ENCODE assay signal across 18 cellular contexts in the genomic region with DNA sequence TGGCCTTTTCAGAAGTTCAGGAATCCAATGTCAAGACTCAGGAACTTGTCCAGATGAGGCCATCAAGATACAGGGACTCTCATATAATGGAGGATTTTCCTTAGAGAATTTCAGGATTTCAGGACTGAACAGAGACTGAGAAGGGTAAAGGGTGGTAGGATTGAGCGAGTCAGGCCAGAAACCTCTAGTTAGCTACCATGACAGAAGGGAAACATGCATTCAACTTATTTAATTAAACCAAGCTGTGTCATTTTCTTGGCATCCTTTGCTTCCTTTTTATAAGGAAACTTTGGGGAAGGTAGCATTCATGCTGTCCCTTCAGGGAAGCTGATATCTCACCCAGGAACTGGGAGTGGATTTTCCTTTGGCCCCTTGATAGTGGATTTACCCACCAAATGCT.
"Had no signal": no experiment of that assay in that cellular context is flagged by ENCODE, and none has a peak within 500 bp of the region (broad histone marks: within the 10 kb centered on the region; RNA-seq: fewer than 3 reads in every experiment).

No MANE protein-coding gene starts in this region.

- DNase-seq: activated effector memory CD4-positive, alpha-beta T cell treated with anti-CD3 and anti-CD28 coated beads, Interleukin-2, amount 50 U/mL, for 16 hours; activated naive CD4-positive, alpha-beta T cell treated with anti-CD3 and anti-CD28 coated beads, Interleukin-2, amount 50 U/mL, for 16 hours; activated T-cell treated with anti-CD3 and anti-CD28 coated beads, Interleukin-2, amount 50 U/mL, for 72 hours; effector CD4-positive, alpha-beta T cell; foreskin fibroblast; hippocampal formation; islet precursor cell; nucleus accumbens; spleen; stimulated activated CD8-positive, alpha-beta memory T cell treated with anti-CD3 and anti-CD28 coated beads, Interleukin-4, amount 100 ng/mL, for 48 hours; stimulated activated naive CD4-positive, alpha-beta T cell; T1000; transverse colon had no signal

- H3K4me3 Mint-ChIP-seq: activated T-cell treated with anti-CD3 and anti-CD28 coated beads, Interleukin-2, amount 50 U/mL, for 72 hours; mesothelial cell of epicardium; natural killer cell treated with Interleukin-12 subunit alpha and Interleukin-12 subunit beta and Interleukin-15 and Interleukin-18, amount 100 ng/mL, for 72 hours had no signal

- H3K4me1 ChIP-seq: spleen, transverse colon had no signal

- H3K27ac ChIP-seq: spleen had no signal

- H3K4me3 ChIP-seq: lung, sigmoid colon, spleen, transverse colon had no signal

- H3K9me3 ChIP-seq: transverse colon had no signal

- H3K27ac Mint-ChIP-seq: activated T-cell treated with anti-CD3 and anti-CD28 coated beads, Interleukin-2, amount 50 U/mL, for 72 hours; mesothelial cell of epicardium; natural killer cell treated with Interleukin-12 subunit alpha and Interleukin-12 subunit beta and Interleukin-15 and Interleukin-18, amount 100 ng/mL, for 72 hours had no signal

- ATAC-seq: activated CD4-positive, CD25-positive, alpha-beta regulatory T cell treated with anti-CD3 and anti-CD28 coated beads, Interleukin-2, amount 50 U/mL, for 24 hours; activated T-cell treated with anti-CD3 and anti-CD28 coated beads, Interleukin-2, amount 50 U/mL, for 72 hours; natural killer cell treated with Interleukin-12 subunit alpha and Interleukin-12 subunit beta and Interleukin-15 and Interleukin-18, amount 100 ng/mL, for 72 hours had no signal

- H3K27me3 ChIP-seq: sigmoid colon, spleen, transverse colon had no signal

- H3K36me3 ChIP-seq: sigmoid colon, spleen, transverse colon had no signal

- H3K36me3 Mint-ChIP-seq: natural killer cell treated with Interleukin-12 subunit alpha and Interleukin-12 subunit beta and Interleukin-15 and Interleukin-18, amount 100 ng/mL, for 72 hours had no signal
